8 cellular contexts compared by ENCODE assay signal in genomic region chrX:139932077-139932900, GRCh38. TPM values are rescaled to one million over a fixed set of nuclear protein-coding genes. Genes with fewer than 3 reads are reported as not detected.
DNase-seq lines count a peak whose midpoint lies in the region; ATAC-seq and TF ChIP-seq lines count a peak whose summit lies in the region.

No MANE protein-coding gene starts in this region.

- H3K36me3 Mint-ChIP-seq in activated naive CD8-positive, alpha-beta T cell treated with anti-CD3 and anti-CD28 coated beads, Interleukin-2, amount 50 U/mL, for 24 hours (ENCODE audit: low read depth): peaks cover 4% of the 10 kb centered on the region

- 0 to 1% methylated on average over 14 to 101 of the region's 109 CpGs for WGBS in heart right ventricle, 2 donors

- DNase-seq in AG09309 (ENCODE audit: low read depth): no peak
- DNase-seq in RWPE2 (ENCODE audit: low spot score): peak; percentile 34
- DNase-seq in activated naive CD8-positive, alpha-beta T cell treated with anti-CD3 and anti-CD28 coated beads, Interleukin-2, amount 50 U/mL, for 24 hours: peak; percentile 36
- peak; percentile 21 to 44 for DNase-seq in heart right ventricle
- peak in 7 of 10 donors; percentile 5 to 82 (median 55) for DNase-seq in posterior cingulate gyrus
- no peak for DNase-seq in NCI-H2081 treated with DMSO at 0.1 percent for 48 hours (lab: John Stamatoyannopoulos, UW)

- intact Hi-C loops in heart right ventricle (cut with DNase I) (loop anchor here in 5 of 10 donors (5.0 to 10.0 kb wide), 5 partner anchors 50 to 125 kb away; no protein-coding TSS in a partner anchor), posterior cingulate gyrus (cut with DNase I) (no loop called here)

- peak overlapping the region; percentile 81 for H3K4me3 Mint-ChIP-seq in activated naive CD8-positive, alpha-beta T cell treated with anti-CD3 and anti-CD28 coated beads, Interleukin-2, amount 50 U/mL, for 24 hours

- H3K27ac ChIP-seq in RWPE2 (ENCODE audit: poor library complexity, severe bottlenecking) (peak overlapping the region; percentile 74), heart right ventricle (peak overlapping the region; percentile 83 to 98 (median 93))

- no peak for TF ChIP-seq CTCF in AG09309 (IDR thresholded peaks at IDR 0.05; ENCODE audit: control insufficient read depth, insufficient read depth, low read depth, low read length, missing control alignments)
- no peak for TF ChIP-seq CTCF in RWPE2 (IDR thresholded peaks at IDR 0.05; ENCODE audit: poor library complexity, severe bottlenecking)
- TF ChIP-seq CTCF in heart right ventricle (IDR thresholded peaks at IDR 0.05): no peak

- H3K9me3 ChIP-seq in RWPE2 (ENCODE audit: severe bottlenecking) (no peaks in the 10 kb centered on the region), heart right ventricle (no peaks in the 10 kb centered on the region)

- H3K4me1 ChIP-seq in RWPE2 (ENCODE audit: insufficient read depth, poor library complexity, severe bottlenecking): no peaks in the 10 kb centered on the region
- H3K4me1 ChIP-seq in heart right ventricle: peaks cover 0 to 14% (median 0%) of the 10 kb centered on the region in 9 donors

- ATAC-seq in GM18868 (IDR thresholded peaks at IDR 0.05; ENCODE audit: unreplicated experiment) (peak; percentile 38), HG03095 (IDR thresholded peaks at IDR 0.05; ENCODE audit: unreplicated experiment) (peak; percentile 37), RWPE2 (ENCODE audit: low read depth) (peak; percentile 50), heart right ventricle (peak; percentile 44 to 82 (median 57))
- ATAC-seq in activated naive CD8-positive, alpha-beta T cell treated with anti-CD3 and anti-CD28 coated beads, Interleukin-2, amount 50 U/mL, for 24 hours: peak; percentile 16

- peaks cover 24% of the 10 kb centered on the region for H3K4me1 Mint-ChIP-seq in activated naive CD8-positive, alpha-beta T cell treated with anti-CD3 and anti-CD28 coated beads, Interleukin-2, amount 50 U/mL, for 24 hours

- H3K27ac Mint-ChIP-seq in activated naive CD8-positive, alpha-beta T cell treated with anti-CD3 and anti-CD28 coated beads, Interleukin-2, amount 50 U/mL, for 24 hours: peak overlapping the region; percentile 87

- H3K27me3 ChIP-seq in RWPE2 (ENCODE audit: insufficient read depth, poor library complexity, severe bottlenecking) (no peaks in the 10 kb centered on the region), heart right ventricle (peaks cover 0 to 48% (median 0%) of the 10 kb centered on the region in 7 donors)

- no peaks in the 10 kb centered on the region for H3K36me3 ChIP-seq in RWPE2 (ENCODE audit: low read depth)
- H3K36me3 ChIP-seq in heart right ventricle: no peaks in the 10 kb centered on the region

- no peaks in the 10 kb centered on the region for H3K27me3 Mint-ChIP-seq in activated naive CD8-positive, alpha-beta T cell treated with anti-CD3 and anti-CD28 coated beads, Interleukin-2, amount 50 U/mL, for 24 hours

- H3K4me3 ChIP-seq in AG09309 (ENCODE audit: control insufficient read depth, low read depth, low read length) (peak overlapping the region; percentile 85), RWPE2 (ENCODE audit: severe bottlenecking) (peak overlapping the region; percentile 69), heart right ventricle (peak overlapping the region; percentile 55 to 93 (median 77))

- no peaks in the 10 kb centered on the region for H3K9me3 Mint-ChIP-seq in activated naive CD8-positive, alpha-beta T cell treated with anti-CD3 and anti-CD28 coated beads, Interleukin-2, amount 50 U/mL, for 24 hours

RNA-seq across cellular contexts. Expression of gene ATP11C, which starts 0.6 kb away (rescaled TPM):
- total RNA-seq in heart right ventricle: 1 to 10 TPM; 1.8 to 8.5 (median 3.3) TPM
- 1 to 10 TPM; 2.4 to 2.5 TPM for polyA plus RNA-seq in heart right ventricle

RNA-seq across cellular contexts. Expression of gene CXorf66, which starts 33.0 kb away (rescaled TPM):
- total RNA-seq in heart right ventricle: not detected
- not detected for polyA plus RNA-seq in heart right ventricle

Comparison
In these comparisons a context has a peak if more than half of its experiments do, and no peak if none do; other contexts are left out.
1. DNase-seq: peak in RWPE2 (single experiment), activated naive CD8-positive, alpha-beta T cell treated with anti-CD3 and anti-CD28 coated beads, Interleukin-2, amount 50 U/mL, for 24 hours (single experiment), heart right ventricle (2 of 2) and posterior cingulate gyrus (7 of 10); none in AG09309 (single experiment) and NCI-H2081 treated with DMSO at 0.1 percent for 48 hours (single experiment).
2. Peak in every context shown above with its lines, with median percentiles within 50 percentile points of each other: H3K4me3 ChIP-seq and ATAC-seq.